25 cellular contexts compared by ENCODE assay signal in the genomic region with DNA sequence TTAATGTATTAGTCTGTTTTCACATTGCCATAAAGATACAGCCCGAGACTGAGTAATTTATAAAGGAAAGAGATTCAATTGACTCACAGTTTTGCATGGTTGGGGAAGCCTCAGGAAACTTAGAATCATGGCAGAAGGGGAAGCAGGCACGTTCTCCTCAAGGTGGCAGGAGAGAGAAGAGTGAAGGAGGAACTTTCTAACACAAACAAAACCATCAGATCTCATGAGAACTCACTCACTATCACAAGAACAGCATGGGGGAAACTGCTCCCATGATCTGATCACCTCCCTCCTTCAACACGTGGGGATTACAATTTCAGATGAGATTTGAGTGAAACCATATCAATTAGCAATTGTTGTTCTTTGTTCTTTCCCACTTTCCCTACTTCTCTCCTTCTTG.
DNase-seq lines count a peak whose midpoint lies in the region; ATAC-seq and TF ChIP-seq lines count a peak whose summit lies in the region.
"Had no signal": no experiment of that assay in that cellular context is flagged by ENCODE, and none has a peak within 500 bp of the region (broad histone marks: within the 10 kb centered on the region; RNA-seq: fewer than 3 reads in every experiment).

No MANE protein-coding gene starts in this region.

- no peaks in the 10 kb centered on the region for H3K79me2 ChIP-seq in OCI-LY7 (ENCODE audit: insufficient read depth, low read depth, low read length)

- no peak overlapping the region for H3K4me3 ChIP-seq in left ventricle myocardium inferior
- H3K4me3 ChIP-seq in OCI-LY7 (ENCODE audit: low read depth, low read length, poor library complexity, severe bottlenecking), result no peak overlapping the region
- H3K4me3 ChIP-seq in choroid plexus epithelial cell (ENCODE audit: low read depth, low read length), result no peak overlapping the region
- H3K4me3 ChIP-seq: GM23248, heart left ventricle, left lung, stomach had no signal

- H4K20me1 ChIP-seq in OCI-LY7 (ENCODE audit: insufficient read depth, low read length), result no peaks in the 10 kb centered on the region

- intact Hi-C loops in left ventricle myocardium inferior (cut with micrococcal nuclease), result no loop called here
- intact Hi-C loops in left cardiac atrium (cut with DNase I), result no loop called here
- intact Hi-C loops in OCI-LY7 (cut with micrococcal nuclease; ENCODE audit: unreplicated experiment), result no loop called here

- no peak overlapping the region for H3K4me2 ChIP-seq in OCI-LY7 (ENCODE audit: low read length)
- H3K4me2 ChIP-seq: KMS-11 had no signal

- H3K27me3 ChIP-seq in left ventricle myocardium inferior (ENCODE audit: low read depth), result no peaks in the 10 kb centered on the region
- H3K27me3 ChIP-seq: heart left ventricle, left lung, stomach had no signal

- H3K4me1 ChIP-seq in left ventricle myocardium inferior (no peaks in the 10 kb centered on the region), OCI-LY7 (ENCODE audit: insufficient read depth, low read length, poor library complexity, severe bottlenecking) (no peaks in the 10 kb centered on the region)
- H3K4me1 ChIP-seq: heart left ventricle, left lung, stomach had no signal

- CTCF ChIA-PET in OCI-LY7 (lab: Charles Lee; ENCODE audit: unreplicated experiment), result no interaction called here

- H2AFZ ChIP-seq in OCI-LY7 (ENCODE audit: low read length), result no peak overlapping the region
- H2AFZ ChIP-seq: GM23248 had no signal

- H3K27ac ChIP-seq in left ventricle myocardium inferior (replicated peaks) (no peak overlapping the region), OCI-LY7 (ENCODE audit: low read depth, low read length, poor library complexity, severe bottlenecking) (no peak overlapping the region)
- H3K27ac ChIP-seq: GM23248, heart left ventricle, KMS-11, left lung, stomach had no signal

- ATAC-seq in left cardiac atrium (no peak), HG03432 (IDR thresholded peaks at IDR 0.05; ENCODE audit: unreplicated experiment) (no peak), GM21737 (IDR thresholded peaks at IDR 0.05; ENCODE audit: unreplicated experiment) (no peak)
- ATAC-seq: activated T-cell treated with anti-CD3 and anti-CD28 coated beads, Interleukin-2, amount 50 U/mL, for 72 hours; heart left ventricle; left lung; sciatic nerve had no signal

- POLR2A ChIA-PET in OCI-LY7 (lab: Charles Lee), result no interaction called here

- TF ChIP-seq CTCF in left ventricle myocardium inferior (IDR thresholded peaks at IDR 0.05; ENCODE audit: borderline replicate concordance) (peak; percentile 8), OCI-LY7 (conservative IDR thresholded peaks at IDR 0.05; ENCODE audit: low read length) (0 out of 2 replicates have a peak, but pooled peaks have one; percentile 18), choroid plexus epithelial cell (conservative IDR thresholded peaks at IDR 0.05; ENCODE audit: low read depth, low read length) (peak; percentile 19)

- H3K9me3 ChIP-seq in left ventricle myocardium inferior (replicated peaks) (no peaks in the 10 kb centered on the region), OCI-LY7 (ENCODE audit: low read length) (no peaks in the 10 kb centered on the region)
- H3K9me3 ChIP-seq: heart left ventricle, left lung, stomach had no signal

- H3K36me3 ChIP-seq in left ventricle myocardium inferior, result no peaks in the 10 kb centered on the region
- no peaks in the 10 kb centered on the region for H3K36me3 ChIP-seq in OCI-LY7 (ENCODE audit: insufficient read depth, low read length)
- H3K36me3 ChIP-seq: heart left ventricle, left lung, stomach had no signal

- DNase-seq in left ventricle myocardium inferior (no peak), left cardiac atrium (no peak), OCI-LY7 (ENCODE audit: low spot score) (no peak), choroid plexus epithelial cell (ENCODE audit: low read depth) (no peak), SIG-M5 treated with dmso at 0.1 percent for 504 hours (lab: John Stamatoyannopoulos, UW; ENCODE audit: unreplicated experiment) (no peak)
- DNase-seq in effector CD4-positive, alpha-beta T cell, result no peak
- DNase-seq: activated CD4-positive, alpha-beta T cell treated with anti-CD3 and anti-CD28 coated beads for 1 hour; activated naive CD4-positive, alpha-beta T cell treated with anti-CD3 and anti-CD28 coated beads, Interleukin-2, amount 10 ng/mL, durations not matched to agents 7 days and 5 days; activated T-cell treated with anti-CD3 and anti-CD28 coated beads, Interleukin-2, amount 50 U/mL, for 72 hours; COR-L47; heart left ventricle; left lung; midbrain; MV-4-11; NCI-H187; NCI-H69; posterior cingulate gyrus; SHP77 treated with DMSO at 0.1 percent for 48 hours; stomach; trophoblast cell had no signal

- no peaks in the 10 kb centered on the region for H3K9me2 ChIP-seq in OCI-LY7 (ENCODE audit: insufficient read depth, low read length)

- BruUV-seq in OCI-LY7 (replicated peaks; lab: Mats Ljungman, UMichigan), result no TSS peak
